ENCODE assay signal across 8 cellular contexts in the genomic region with DNA sequence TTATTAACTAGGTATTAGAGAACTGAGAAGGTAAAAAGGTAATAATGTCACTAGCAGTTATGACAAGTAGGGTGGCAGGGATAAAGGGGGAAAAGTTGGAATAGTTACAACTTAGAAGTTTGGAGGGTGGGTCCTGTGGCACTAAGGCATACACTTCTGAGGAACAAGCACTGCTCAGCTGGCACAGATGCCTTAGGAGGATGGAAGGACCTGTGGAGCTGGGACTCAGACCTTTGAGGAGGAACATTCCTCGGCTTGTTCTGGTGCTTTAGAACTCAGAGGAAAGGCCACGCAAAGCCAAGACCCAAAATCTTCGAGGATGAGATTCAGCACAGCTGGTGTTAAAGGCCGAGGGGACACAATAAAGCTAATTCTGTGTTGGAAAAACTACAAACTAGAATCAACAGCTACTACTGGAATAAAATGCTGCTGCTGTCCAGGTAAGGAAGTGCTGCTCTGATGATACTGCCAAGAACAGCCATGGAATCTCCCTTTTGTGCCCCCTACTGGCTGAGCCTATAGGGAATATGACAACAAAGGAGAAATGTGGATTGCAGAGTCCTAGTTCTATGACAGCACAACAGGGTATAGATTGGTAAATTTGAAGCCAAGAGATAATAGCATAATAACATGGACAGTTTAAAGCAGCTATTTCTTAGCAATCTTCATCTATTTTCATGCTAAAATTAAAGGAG.
DNase-seq lines count a peak whose midpoint lies in the region; ATAC-seq lines count a peak whose summit lies in the region.

No MANE protein-coding gene starts in this region.

- H3K4me3 ChIP-seq in SJCRH30, result no peak overlapping the region

- H3K27ac ChIP-seq in SJCRH30, result no peak overlapping the region

- no peaks in the 10 kb centered on the region for H3K36me3 ChIP-seq in SJCRH30

- 0 out of 2 replicates have a peak, but pooled peaks cover 4% of the 10 kb centered on the region for H3K27me3 ChIP-seq in SJCRH30

- no peaks in the 10 kb centered on the region for H3K4me1 ChIP-seq in SJCRH30

- H3K9me3 ChIP-seq in SJCRH30 (replicated peaks), result no peaks in the 10 kb centered on the region

- peak; percentile 21 for DNase-seq in stimulated activated CD4-positive, alpha-beta T cell treated with anti-CD3 and anti-CD28 coated beads, Interleukin-15, amount 100 ng/mL, for 24 hours
- DNase-seq in stimulated activated CD4-positive, alpha-beta T cell treated with anti-CD3 and anti-CD28 coated beads, Interleukin-4, amount 100 ng/mL, for 4 hours, result no peak
- peak; percentile 29 to 68 for DNase-seq in SJCRH30
- peak; percentile 76 for DNase-seq in iPS-NIHi11 (ENCODE audit: low spot score)
- no peak for DNase-seq in activated effector memory CD4-positive, alpha-beta T cell treated with Interleukin-2 at 50 U/mL for 16 hours
- DNase-seq in NCI-H2029 treated with DMSO at 0.1 percent for 48 hours (lab: John Stamatoyannopoulos, UW), result no peak

- peak; percentile 80 for ATAC-seq in HG03135 (IDR thresholded peaks at IDR 0.05; ENCODE audit: unreplicated experiment)
- no peak for ATAC-seq in HG03571 (IDR thresholded peaks at IDR 0.05; ENCODE audit: unreplicated experiment)

Comparison
In these comparisons a context has a peak if more than half of its experiments do, and no peak if none do; other contexts are left out.
1. DNase-seq: peak in stimulated activated CD4-positive, alpha-beta T cell treated with anti-CD3 and anti-CD28 coated beads, Interleukin-15, amount 100 ng/mL, for 24 hours (single experiment), SJCRH30 (2 of 2) and iPS-NIHi11 (single experiment); none in stimulated activated CD4-positive, alpha-beta T cell treated with anti-CD3 and anti-CD28 coated beads, Interleukin-4, amount 100 ng/mL, for 4 hours (0 of 2), activated effector memory CD4-positive, alpha-beta T cell treated with Interleukin-2 at 50 U/mL for 16 hours (single experiment) and NCI-H2029 treated with DMSO at 0.1 percent for 48 hours (single experiment).